ENCODE assay signal across 9 cellular contexts in genomic region chr17:66493283-66494019, GRCh38.
A peak's percentile ranks its signal among the peaks of the same experiment; 100 is the strongest.
DNase-seq lines count a peak whose midpoint lies in the region; TF ChIP-seq lines count a peak whose summit lies in the region.
"Had no signal": no experiment of that assay in that cellular context is flagged by ENCODE, and none has a peak within 500 bp of the region (broad histone marks: within the 10 kb centered on the region; RNA-seq: fewer than 3 reads in every experiment).

No MANE protein-coding gene starts in this region.

- H3K23ac ChIP-seq in neuronal stem cell (ENCODE audit: low read depth, low read length, poor library complexity) = no peak overlapping the region

- H2AK5ac ChIP-seq in neuronal stem cell (ENCODE audit: low read depth, low read length) = no peak overlapping the region

- H3K27me3 ChIP-seq in mammary epithelial cell (ENCODE audit: insufficient read depth, low read length) = no peaks in the 10 kb centered on the region
- H3K27me3 ChIP-seq in neuronal stem cell (ENCODE audit: control insufficient read depth in 3 of 3, insufficient read depth in 3 of 3, low read depth in 1 of 3, low read length in 3 of 3) = no peaks in the 10 kb centered on the region
- H3K27me3 ChIP-seq: Peyer's patch had no signal

- WGBS in mammary epithelial cell (ENCODE audit: low coverage, missing lambda C conversion rate) = 77% methylated on average over 4 of the region's 4 CpGs
- WGBS in neuronal stem cell (ENCODE audit: extremely low coverage in 2 of 2, insufficient read length in 2 of 2, insufficient replicate concordance in 1 of 2), 2 donors = no CpG with 5 or more reads among the region's 4 CpGs

- H3K4me3 ChIP-seq in mammary epithelial cell (replicated peaks in 1 of 3; ENCODE audit: insufficient read depth in 1 of 3, low read depth in 2 of 3, low read length in 3 of 3) (no peak overlapping the region), neuronal stem cell (ENCODE audit: low read length in 2 of 2) (no peak overlapping the region)
- H3K4me3 ChIP-seq: Peyer's patch had no signal

- H3K79me1 ChIP-seq in neuronal stem cell (ENCODE audit: low read depth, low read length) = no peaks in the 10 kb centered on the region

- no peak overlapping the region for H3K18ac ChIP-seq in neuronal stem cell (ENCODE audit: low read length)

- no peaks in the 10 kb centered on the region for H4K20me1 ChIP-seq in mammary epithelial cell (ENCODE audit: insufficient read depth, low read length)

- no peak overlapping the region for H3K4ac ChIP-seq in neuronal stem cell (ENCODE audit: low read length)

- dilution Hi-C loops in mammary epithelial cell (cut with HindIII; ENCODE audit: low sequenced_read_pairs) = no loop called here

- no TSS peak for BruUV-seq in mammary epithelial cell (replicated peaks; lab: Mats Ljungman, UMichigan)

- H2AFZ ChIP-seq in mammary epithelial cell (ENCODE audit: low read depth, low read length) = no peak overlapping the region
- H2AFZ ChIP-seq in neuronal stem cell (ENCODE audit: low read length) = no peak overlapping the region

- H3K36me3 ChIP-seq in mammary epithelial cell (ENCODE audit: insufficient read depth, low read length) (no peaks in the 10 kb centered on the region), neuronal stem cell (replicated peaks in 1 of 2; ENCODE audit: control insufficient read depth in 2 of 2, insufficient read depth in 2 of 2, low read length in 2 of 2) (no peaks in the 10 kb centered on the region)
- H3K36me3 ChIP-seq: Peyer's patch had no signal

- DNase-seq in GM04503 (ENCODE audit: low read depth) (peak; percentile 64), NCI-H226 (peak; percentile 67), mammary epithelial cell (peak; percentile 58), neuronal stem cell (ENCODE audit: low spot score) (no peak), HT-29 (ENCODE audit: low spot score) (no peak)
- no peak for DNase-seq in activated effector memory CD4-positive, alpha-beta T cell treated with anti-CD3 and anti-CD28 coated beads, Interleukin-2, amount 50 U/mL, for 16 hours
- no peak for DNase-seq in stimulated activated naive CD4-positive, alpha-beta T cell treated with Interleukin-2 at 50 U/mL for 16 hours (lab: John Stamatoyannopoulos, UW)
- DNase-seq: Karpas-422, Peyer's patch had no signal

- no peak overlapping the region for H2BK120ac ChIP-seq in neuronal stem cell (ENCODE audit: low read depth, low read length)

- no peak overlapping the region for H2BK12ac ChIP-seq in neuronal stem cell (ENCODE audit: low read length)

- no peak for TF ChIP-seq CTCF in mammary epithelial cell (conservative IDR thresholded peaks at IDR 0.05 in 1 of 2, IDR thresholded peaks at IDR 0.05 in 1 of 2; ENCODE audit: extremely low read depth in 1 of 2, insufficient read depth in 1 of 2, low read depth in 1 of 2, low read length in 2 of 2)

- no peak overlapping the region for H2BK5ac ChIP-seq in neuronal stem cell (ENCODE audit: low read length)

- intact Hi-C loops in mammary epithelial cell (cut with micrococcal nuclease) = no loop called here

- no peak overlapping the region for H2BK15ac ChIP-seq in neuronal stem cell (ENCODE audit: low read length)

- no peaks in the 10 kb centered on the region for H3K79me2 ChIP-seq in mammary epithelial cell (ENCODE audit: insufficient read depth, low read length)

- H3K27ac ChIP-seq in mammary epithelial cell (ENCODE audit: insufficient read depth, low read depth, low read length) (peak overlapping the region; percentile 25), neuronal stem cell (replicated peaks; ENCODE audit: low read length) (no peak overlapping the region)
- H3K27ac ChIP-seq: Peyer's patch had no signal

- CTCF ChIA-PET in mammary epithelial cell (lab: Charles Lee; ENCODE audit: low non-redundant PET) = no interaction called here

- H3K9me3 ChIP-seq in mammary epithelial cell (replicated peaks; ENCODE audit: insufficient read depth, low read length) = no peaks in the 10 kb centered on the region
- H3K9me3 ChIP-seq in neuronal stem cell (replicated peaks in 1 of 2; ENCODE audit: control insufficient read depth in 2 of 2, insufficient read depth in 1 of 2, low read depth in 1 of 2, low read length in 2 of 2) = no peaks in the 10 kb centered on the region
- H3K9me3 ChIP-seq: Peyer's patch had no signal

- H3K14ac ChIP-seq in neuronal stem cell (ENCODE audit: low read length) = peak overlapping the region; percentile 50

- H4K91ac ChIP-seq in neuronal stem cell (ENCODE audit: low read depth, low read length, poor library complexity) = no peak overlapping the region

- no peak overlapping the region for H4K8ac ChIP-seq in neuronal stem cell (ENCODE audit: low read depth, low read length)

- in situ Hi-C loops in mammary epithelial cell (cut with MboI; ENCODE audit: low sequenced_read_pairs in 2 of 2) = no loop called here

- peaks cover 24% of the 10 kb centered on the region for H3K4me1 ChIP-seq in mammary epithelial cell (ENCODE audit: insufficient read depth, low read length)
- H3K4me1 ChIP-seq in neuronal stem cell (ENCODE audit: control insufficient read depth in 2 of 2, insufficient read depth in 1 of 2, low read depth in 1 of 2, low read length in 2 of 2) = peaks cover 8 to 12% of the 10 kb centered on the region in 2 donors

- H3K9ac ChIP-seq in mammary epithelial cell (ENCODE audit: insufficient read depth, low read length) = no peak overlapping the region
- H3K9ac ChIP-seq in neuronal stem cell (ENCODE audit: low read depth, low read length, poor library complexity) = no peak overlapping the region

- H3K4me2 ChIP-seq in mammary epithelial cell (ENCODE audit: insufficient read depth, low read depth, low read length) (peak overlapping the region; percentile 46), neuronal stem cell (ENCODE audit: insufficient read depth, low read length, poor library complexity, severe bottlenecking) (no peak overlapping the region)

Comparison
In these comparisons a context has a peak if more than half of its experiments do, and no peak if none do; other contexts are left out.
1. DNase-seq: peak in GM04503 (single experiment), NCI-H226 (single experiment) and mammary epithelial cell (single experiment); none in neuronal stem cell (single experiment), activated effector memory CD4-positive, alpha-beta T cell treated with anti-CD3 and anti-CD28 coated beads, Interleukin-2, amount 50 U/mL, for 16 hours (single experiment), stimulated activated naive CD4-positive, alpha-beta T cell treated with Interleukin-2 at 50 U/mL for 16 hours (single experiment) and HT-29 (single experiment).